ENCODE assay signal across 8 cellular contexts in the genomic region with DNA sequence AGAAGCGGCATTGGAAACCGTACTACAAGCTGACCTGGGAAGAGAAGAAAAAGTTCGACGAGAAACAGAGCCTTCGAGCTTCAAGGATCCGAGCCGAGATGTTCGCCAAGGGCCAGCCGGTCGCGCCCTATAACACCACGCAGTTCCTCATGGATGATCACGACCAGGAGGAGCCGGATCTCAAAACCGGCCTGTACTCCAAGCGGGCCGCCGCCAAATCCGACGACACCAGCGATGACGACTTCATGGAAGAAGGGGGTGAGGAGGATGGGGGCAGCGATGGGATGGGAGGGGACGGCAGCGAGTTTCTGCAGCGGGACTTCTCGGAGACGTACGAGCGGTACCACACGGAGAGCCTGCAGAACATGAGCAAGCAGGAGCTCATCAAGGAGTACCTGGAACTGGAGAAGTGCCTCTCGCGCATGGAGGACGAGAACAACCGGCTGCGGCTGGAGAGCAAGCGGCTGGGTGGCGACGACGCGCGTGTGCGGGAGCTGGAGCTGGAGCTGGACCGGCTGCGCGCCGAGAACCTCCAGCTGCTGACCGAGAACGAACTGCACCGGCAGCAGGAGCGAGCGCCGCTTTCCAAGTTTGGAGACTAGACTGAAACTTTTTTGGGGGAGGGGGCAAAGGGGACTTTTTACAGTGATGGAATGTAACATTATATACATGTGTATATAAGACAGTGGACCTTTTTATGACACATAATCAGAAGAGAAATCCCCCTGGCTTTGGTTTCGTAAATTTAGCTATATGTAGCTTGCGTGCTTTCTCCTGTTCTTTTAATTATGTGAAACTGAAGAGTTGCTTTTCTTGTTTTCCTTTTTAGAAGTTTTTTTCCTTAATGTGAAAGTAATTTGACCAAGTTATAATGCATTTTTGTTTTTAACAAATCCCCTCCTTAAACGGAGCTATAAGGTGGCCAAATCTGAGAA. TPM values are rescaled to one million over a fixed set of nuclear protein-coding genes. Genes with fewer than 3 reads are reported as not detected.
DNase-seq lines count a peak whose midpoint lies in the region; ATAC-seq and TF ChIP-seq lines count a peak whose summit lies in the region.

No MANE protein-coding gene starts in this region.

- DNase-seq in ELF-1 (ENCODE audit: low read depth, low spot score) = peak; percentile 64
- DNase-seq in LNCaP clone FGC (ENCODE audit: low read depth) = no peak
- DNase-seq in ecto neural progenitor cell (ENCODE audit: low spot score) = peak; percentile 76
- peak; percentile 77 for DNase-seq in lower lobe of right lung
- peak; percentile 30 to 62 (median 45) for DNase-seq in stimulated activated naive CD4-positive, alpha-beta T cell (lab: John Stamatoyannopoulos, UW)

- H3K36me3 ChIP-seq in lower lobe of right lung = no peaks in the 10 kb centered on the region

- H3K4me3 ChIP-seq in LNCaP clone FGC (ENCODE audit: low read depth, low read length) (peak overlapping the region; percentile 67), WI38 (ENCODE audit: low read depth, low read length) (peak overlapping the region; percentile 86), lower lobe of right lung (peak overlapping the region; percentile 71)

- peak in 1 of 2 donors; percentile 12 for ATAC-seq in lower lobe of right lung
- no peak for ATAC-seq in HG03280 (IDR thresholded peaks at IDR 0.05; ENCODE audit: unreplicated experiment)
- no peak for ATAC-seq in GM19351 (IDR thresholded peaks at IDR 0.05; ENCODE audit: unreplicated experiment)

- no peaks in the 10 kb centered on the region for H3K27me3 ChIP-seq in lower lobe of right lung (ENCODE audit: low read depth)

- H3K4me1 ChIP-seq in lower lobe of right lung = peaks cover 42% of the 10 kb centered on the region

- H3K9me3 ChIP-seq in lower lobe of right lung = no peaks in the 10 kb centered on the region

- TF ChIP-seq CTCF in LNCaP clone FGC (IDR thresholded peaks at IDR 0.05; ENCODE audit: control insufficient read depth, extremely low read depth, insufficient read depth) = no peak
- no peak for TF ChIP-seq CTCF in WI38 (IDR thresholded peaks at IDR 0.05; ENCODE audit: low read depth, low read length)
- TF ChIP-seq CTCF in lower lobe of right lung (IDR thresholded peaks at IDR 0.05) = no peak

- intact Hi-C loops in lower lobe of right lung (cut with DNase I) = no loop called here

- H3K27ac ChIP-seq in lower lobe of right lung = peak overlapping the region; percentile 98

RNA-seq across cellular contexts. Expression of a gene that starts 1.7 kb away (rescaled TPM):
- total RNA-seq in lower lobe of right lung = 33.9 TPM

RNA-seq across cellular contexts. Expression of a gene that starts 11.7 kb away (rescaled TPM):
- 6.4 TPM for total RNA-seq in lower lobe of right lung

RNA-seq across cellular contexts. Expression of a gene that starts 14.4 kb away (rescaled TPM):
- 16.6 TPM for total RNA-seq in lower lobe of right lung

RNA-seq across cellular contexts. Expression of a gene that starts 17.6 kb away (rescaled TPM):
- 38.3 TPM for total RNA-seq in lower lobe of right lung
